ENCODE assay signal across 1 cellular context in genomic region chr16:13896543-13897182, GRCh38.
A peak's percentile ranks its signal among the peaks of the same experiment; 100 is the strongest.
TF ChIP-seq lines count a peak whose summit lies in the region.

No MANE protein-coding gene starts in this region.

TF ChIP-seq in HepG2, 621 proteins besides CTCF, POLR2A, EP300 and RAD21 (continued from another document and continues in another):
- TF ChIP-seq, protein P1, sequence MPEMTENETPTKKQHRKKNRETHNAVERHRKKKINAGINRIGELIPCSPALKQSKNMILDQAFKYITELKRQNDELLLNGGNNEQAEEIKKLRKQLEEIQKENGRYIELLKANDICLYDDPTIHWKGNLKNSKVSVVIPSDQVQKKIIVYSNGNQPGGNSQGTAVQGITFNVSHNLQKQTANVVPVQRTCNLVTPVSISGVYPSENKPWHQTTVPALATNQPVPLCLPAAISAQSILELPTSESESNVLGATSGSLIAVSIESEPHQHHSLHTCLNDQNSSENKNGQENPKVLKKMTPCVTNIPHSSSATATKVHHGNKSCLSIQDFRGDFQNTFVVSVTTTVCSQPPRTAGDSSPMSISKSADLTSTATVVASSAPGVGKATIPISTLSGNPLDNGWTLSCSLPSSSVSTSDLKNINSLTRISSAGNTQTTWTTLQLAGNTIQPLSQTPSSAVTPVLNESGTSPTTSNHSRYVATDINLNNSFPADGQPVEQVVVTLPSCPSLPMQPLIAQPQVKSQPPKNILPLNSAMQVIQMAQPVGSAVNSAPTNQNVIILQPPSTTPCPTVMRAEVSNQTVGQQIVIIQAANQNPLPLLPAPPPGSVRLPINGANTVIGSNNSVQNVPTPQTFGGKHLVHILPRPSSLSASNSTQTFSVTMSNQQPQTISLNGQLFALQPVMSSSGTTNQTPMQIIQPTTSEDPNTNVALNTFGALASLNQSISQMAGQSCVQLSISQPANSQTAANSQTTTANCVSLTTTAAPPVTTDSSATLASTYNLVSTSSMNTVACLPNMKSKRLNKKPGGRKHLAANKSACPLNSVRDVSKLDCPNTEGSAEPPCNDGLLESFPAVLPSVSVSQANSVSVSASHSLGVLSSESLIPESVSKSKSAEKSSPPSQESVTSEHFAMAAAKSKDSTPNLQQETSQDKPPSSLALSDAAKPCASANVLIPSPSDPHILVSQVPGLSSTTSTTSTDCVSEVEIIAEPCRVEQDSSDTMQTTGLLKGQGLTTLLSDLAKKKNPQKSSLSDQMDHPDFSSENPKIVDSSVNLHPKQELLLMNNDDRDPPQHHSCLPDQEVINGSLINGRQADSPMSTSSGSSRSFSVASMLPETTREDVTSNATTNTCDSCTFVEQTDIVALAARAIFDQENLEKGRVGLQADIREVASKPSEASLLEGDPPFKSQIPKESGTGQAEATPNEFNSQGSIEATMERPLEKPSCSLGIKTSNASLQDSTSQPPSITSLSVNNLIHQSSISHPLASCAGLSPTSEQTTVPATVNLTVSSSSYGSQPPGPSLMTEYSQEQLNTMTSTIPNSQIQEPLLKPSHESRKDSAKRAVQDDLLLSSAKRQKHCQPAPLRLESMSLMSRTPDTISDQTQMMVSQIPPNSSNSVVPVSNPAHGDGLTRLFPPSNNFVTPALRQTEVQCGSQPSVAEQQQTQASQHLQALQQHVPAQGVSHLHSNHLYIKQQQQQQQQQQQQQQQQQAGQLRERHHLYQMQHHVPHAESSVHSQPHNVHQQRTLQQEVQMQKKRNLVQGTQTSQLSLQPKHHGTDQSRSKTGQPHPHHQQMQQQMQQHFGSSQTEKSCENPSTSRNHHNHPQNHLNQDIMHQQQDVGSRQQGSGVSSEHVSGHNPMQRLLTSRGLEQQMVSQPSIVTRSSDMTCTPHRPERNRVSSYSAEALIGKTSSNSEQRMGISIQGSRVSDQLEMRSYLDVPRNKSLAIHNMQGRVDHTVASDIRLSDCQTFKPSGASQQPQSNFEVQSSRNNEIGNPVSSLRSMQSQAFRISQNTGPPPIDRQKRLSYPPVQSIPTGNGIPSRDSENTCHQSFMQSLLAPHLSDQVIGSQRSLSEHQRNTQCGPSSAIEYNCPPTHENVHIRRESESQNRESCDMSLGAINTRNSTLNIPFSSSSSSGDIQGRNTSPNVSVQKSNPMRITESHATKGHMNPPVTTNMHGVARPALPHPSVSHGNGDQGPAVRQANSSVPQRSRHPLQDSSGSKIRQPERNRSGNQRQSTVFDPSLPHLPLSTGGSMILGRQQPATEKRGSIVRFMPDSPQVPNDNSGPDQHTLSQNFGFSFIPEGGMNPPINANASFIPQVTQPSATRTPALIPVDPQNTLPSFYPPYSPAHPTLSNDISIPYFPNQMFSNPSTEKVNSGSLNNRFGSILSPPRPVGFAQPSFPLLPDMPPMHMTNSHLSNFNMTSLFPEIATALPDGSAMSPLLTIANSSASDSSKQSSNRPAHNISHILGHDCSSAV (CRISPR knock-in tag; IDR thresholded peaks at IDR 0.05; ENCODE audit: borderline replicate concordance) = no peak
- TF ChIP-seq ZNF703 (CRISPR knock-in tag; IDR thresholded peaks at IDR 0.05; ENCODE audit: borderline replicate concordance) (0 out of 2 replicates have a peak, but pooled peaks have one; percentile 51), PHF8 (CRISPR knock-in tag; IDR thresholded peaks at IDR 0.05) (no peak), ZNF747 (CRISPR knock-in tag; IDR thresholded peaks at IDR 0.05; ENCODE audit: borderline replicate concordance) (peak; percentile 50; the same call in 1 of the 2 replicates), CHD4 (IDR thresholded peaks at IDR 0.05; ENCODE audit: borderline replicate concordance, low read length) (peak; percentile 37; the same call in 1 of the 2 replicates), STAG1 (CRISPR knock-in tag; IDR thresholded peaks at IDR 0.05) (peak; percentile 42), HOXD1 (CRISPR knock-in tag; IDR thresholded peaks at IDR 0.05) (no peak), FOXJ3 (CRISPR knock-in tag; IDR thresholded peaks at IDR 0.05; ENCODE audit: borderline replicate concordance) (no peak), ZMYM3 (CRISPR knock-in tag; IDR thresholded peaks at IDR 0.05) (peak; percentile 94), CBX1 (IDR thresholded peaks at IDR 0.05; ENCODE audit: low read depth) (no peak), TBX2 (CRISPR knock-in tag; IDR thresholded peaks at IDR 0.05; ENCODE audit: borderline replicate concordance) (0 out of 2 replicates have a peak, but pooled peaks have one; percentile 24), ZNF430 (CRISPR knock-in tag; IDR thresholded peaks at IDR 0.05) (no peak), BCL6 (CRISPR knock-in tag; IDR thresholded peaks at IDR 0.05) (no peak), ZNF263 (CRISPR knock-in tag; IDR thresholded peaks at IDR 0.05) (no peak), ATM (IDR thresholded peaks at IDR 0.05; ENCODE audit: borderline replicate concordance) (no peak), ZNF781 (CRISPR knock-in tag; IDR thresholded peaks at IDR 0.05; ENCODE audit: borderline replicate concordance, not compliant biosample characterization) (no peak), AHDC1 (CRISPR knock-in tag; IDR thresholded peaks at IDR 0.05; ENCODE audit: borderline replicate concordance) (no peak), SMC3 (IDR thresholded peaks at IDR 0.05; ENCODE audit: low read length) (peak; percentile 55; the same call in 1 of the 2 replicates), MAFG (CRISPR knock-in tag; IDR thresholded peaks at IDR 0.05) (no peak), ZBTB25 (CRISPR knock-in tag; IDR thresholded peaks at IDR 0.05) (no peak), ZFYVE20 (CRISPR knock-in tag; IDR thresholded peaks at IDR 0.05; ENCODE audit: borderline replicate concordance, low read depth) (no peak), ZNF788 (CRISPR knock-in tag; IDR thresholded peaks at IDR 0.05; ENCODE audit: borderline replicate concordance) (0 out of 2 replicates have a peak, but pooled peaks have one; percentile 21), TOPORS (CRISPR knock-in tag; IDR thresholded peaks at IDR 0.05) (no peak), MXD4 (CRISPR knock-in tag; IDR thresholded peaks at IDR 0.05) (no peak), MIER3 (CRISPR knock-in tag; IDR thresholded peaks at IDR 0.05; ENCODE audit: borderline replicate concordance) (no peak), PTBP1 (IDR thresholded peaks at IDR 0.05; ENCODE audit: low read depth, low read length, poor library complexity, severe bottlenecking) (no peak), GABPB1 (CRISPR knock-in tag; IDR thresholded peaks at IDR 0.05) (no peak)
- TF ChIP-seq, protein P2, sequence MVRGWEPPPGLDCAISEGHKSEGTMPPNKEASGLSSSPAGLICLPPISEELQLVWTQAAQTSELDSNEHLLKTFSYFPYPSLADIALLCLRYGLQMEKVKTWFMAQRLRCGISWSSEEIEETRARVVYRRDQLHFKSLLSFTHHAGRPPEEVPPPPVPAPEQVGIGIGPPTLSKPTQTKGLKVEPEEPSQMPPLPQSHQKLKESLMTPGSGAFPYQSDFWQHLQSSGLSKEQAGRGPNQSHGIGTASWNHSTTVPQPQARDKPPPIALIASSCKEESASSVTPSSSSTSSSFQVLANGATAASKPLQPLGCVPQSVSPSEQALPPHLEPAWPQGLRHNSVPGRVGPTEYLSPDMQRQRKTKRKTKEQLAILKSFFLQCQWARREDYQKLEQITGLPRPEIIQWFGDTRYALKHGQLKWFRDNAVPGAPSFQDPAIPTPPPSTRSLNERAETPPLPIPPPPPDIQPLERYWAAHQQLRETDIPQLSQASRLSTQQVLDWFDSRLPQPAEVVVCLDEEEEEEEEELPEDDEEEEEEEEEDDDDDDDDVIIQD (CRISPR knock-in tag; IDR thresholded peaks at IDR 0.05; ENCODE audit: low read depth) = no peak
- TF ChIP-seq, protein P3, sequence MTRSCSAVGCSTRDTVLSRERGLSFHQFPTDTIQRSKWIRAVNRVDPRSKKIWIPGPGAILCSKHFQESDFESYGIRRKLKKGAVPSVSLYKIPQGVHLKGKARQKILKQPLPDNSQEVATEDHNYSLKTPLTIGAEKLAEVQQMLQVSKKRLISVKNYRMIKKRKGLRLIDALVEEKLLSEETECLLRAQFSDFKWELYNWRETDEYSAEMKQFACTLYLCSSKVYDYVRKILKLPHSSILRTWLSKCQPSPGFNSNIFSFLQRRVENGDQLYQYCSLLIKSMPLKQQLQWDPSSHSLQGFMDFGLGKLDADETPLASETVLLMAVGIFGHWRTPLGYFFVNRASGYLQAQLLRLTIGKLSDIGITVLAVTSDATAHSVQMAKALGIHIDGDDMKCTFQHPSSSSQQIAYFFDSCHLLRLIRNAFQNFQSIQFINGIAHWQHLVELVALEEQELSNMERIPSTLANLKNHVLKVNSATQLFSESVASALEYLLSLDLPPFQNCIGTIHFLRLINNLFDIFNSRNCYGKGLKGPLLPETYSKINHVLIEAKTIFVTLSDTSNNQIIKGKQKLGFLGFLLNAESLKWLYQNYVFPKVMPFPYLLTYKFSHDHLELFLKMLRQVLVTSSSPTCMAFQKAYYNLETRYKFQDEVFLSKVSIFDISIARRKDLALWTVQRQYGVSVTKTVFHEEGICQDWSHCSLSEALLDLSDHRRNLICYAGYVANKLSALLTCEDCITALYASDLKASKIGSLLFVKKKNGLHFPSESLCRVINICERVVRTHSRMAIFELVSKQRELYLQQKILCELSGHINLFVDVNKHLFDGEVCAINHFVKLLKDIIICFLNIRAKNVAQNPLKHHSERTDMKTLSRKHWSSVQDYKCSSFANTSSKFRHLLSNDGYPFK (CRISPR knock-in tag; IDR thresholded peaks at IDR 0.05; ENCODE audit: borderline replicate concordance) = no peak
- TF ChIP-seq, protein P4, sequence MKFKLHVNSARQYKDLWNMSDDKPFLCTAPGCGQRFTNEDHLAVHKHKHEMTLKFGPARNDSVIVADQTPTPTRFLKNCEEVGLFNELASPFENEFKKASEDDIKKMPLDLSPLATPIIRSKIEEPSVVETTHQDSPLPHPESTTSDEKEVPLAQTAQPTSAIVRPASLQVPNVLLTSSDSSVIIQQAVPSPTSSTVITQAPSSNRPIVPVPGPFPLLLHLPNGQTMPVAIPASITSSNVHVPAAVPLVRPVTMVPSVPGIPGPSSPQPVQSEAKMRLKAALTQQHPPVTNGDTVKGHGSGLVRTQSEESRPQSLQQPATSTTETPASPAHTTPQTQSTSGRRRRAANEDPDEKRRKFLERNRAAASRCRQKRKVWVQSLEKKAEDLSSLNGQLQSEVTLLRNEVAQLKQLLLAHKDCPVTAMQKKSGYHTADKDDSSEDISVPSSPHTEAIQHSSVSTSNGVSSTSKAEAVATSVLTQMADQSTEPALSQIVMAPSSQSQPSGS (CRISPR knock-in tag; IDR thresholded peaks at IDR 0.05) = no peak
- TF ChIP-seq, protein P5, sequence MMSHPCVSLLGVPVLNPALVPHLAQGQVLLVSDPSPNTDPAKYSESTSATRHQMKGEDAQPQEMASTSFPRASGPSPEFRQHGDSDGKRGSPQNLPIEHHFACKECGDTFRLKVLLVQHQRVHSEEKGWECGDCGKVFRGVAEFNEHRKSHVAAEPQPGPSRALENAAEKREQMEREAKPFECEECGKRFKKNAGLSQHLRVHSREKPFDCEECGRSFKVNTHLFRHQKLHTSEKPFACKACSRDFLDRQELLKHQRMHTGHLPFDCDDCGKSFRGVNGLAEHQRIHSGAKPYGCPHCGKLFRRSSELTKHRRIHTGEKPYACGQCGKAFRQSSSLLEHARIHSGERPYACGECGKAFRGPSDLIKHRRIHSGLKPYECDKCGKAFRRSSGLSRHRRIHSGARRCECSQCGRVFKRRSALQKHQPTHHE (CRISPR knock-in tag; IDR thresholded peaks at IDR 0.05; ENCODE audit: borderline replicate concordance) = no peak
- TF ChIP-seq, protein P6, sequence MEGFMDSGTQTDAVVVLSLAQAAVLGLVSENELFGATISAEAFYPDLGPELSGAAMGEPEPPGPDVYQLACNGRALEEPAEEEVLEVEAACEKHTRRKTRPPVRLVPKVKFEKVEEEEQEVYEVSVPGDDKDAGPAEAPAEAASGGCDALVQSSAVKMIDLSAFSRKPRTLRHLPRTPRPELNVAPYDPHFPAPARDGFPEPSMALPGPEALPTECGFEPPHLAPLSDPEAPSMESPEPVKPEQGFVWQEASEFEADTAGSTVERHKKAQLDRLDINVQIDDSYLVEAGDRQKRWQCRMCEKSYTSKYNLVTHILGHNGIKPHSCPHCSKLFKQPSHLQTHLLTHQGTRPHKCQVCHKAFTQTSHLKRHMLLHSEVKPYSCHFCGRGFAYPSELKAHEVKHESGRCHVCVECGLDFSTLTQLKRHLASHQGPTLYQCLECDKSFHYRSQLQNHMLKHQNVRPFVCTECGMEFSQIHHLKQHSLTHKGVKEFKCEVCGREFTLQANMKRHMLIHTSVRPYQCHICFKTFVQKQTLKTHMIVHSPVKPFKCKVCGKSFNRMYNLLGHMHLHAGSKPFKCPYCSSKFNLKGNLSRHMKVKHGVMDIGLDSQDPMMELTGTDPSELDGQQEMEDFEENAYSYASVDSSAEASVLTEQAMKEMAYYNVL (CRISPR knock-in tag; IDR thresholded peaks at IDR 0.05; ENCODE audit: borderline replicate concordance) = no peak
